ENCODE assay signal across 8 cellular contexts in genomic region chr9:19174127-19174921, GRCh38. TPM values are rescaled to one million over a fixed set of nuclear protein-coding genes. Genes with fewer than 3 reads are reported as not detected.
DNase-seq lines count a peak whose midpoint lies in the region; ATAC-seq and TF ChIP-seq lines count a peak whose summit lies in the region.

No MANE protein-coding gene starts in this region.

- intact Hi-C loops in colonic mucosa (cut with DNase I) = loop anchor here (5.0 to 10.0 kb wide), 2 partner anchors 90 to 122 kb away; no protein-coding TSS in a partner anchor

- H3K9me3 Mint-ChIP-seq in T-helper 2 cell treated with Interferon-gamma antibody and Interleukin-4, amounts not matched to agents 5 μg/mL and 100 μg/mL, for 36 hours = no peaks in the 10 kb centered on the region

- no peaks in the 10 kb centered on the region for H3K9me3 ChIP-seq in BLaER1
- H3K9me3 ChIP-seq in colonic mucosa = no peaks in the 10 kb centered on the region
- H3K9me3 ChIP-seq in liver (ENCODE audit: control insufficient read depth in 4 of 4, low read length in 3 of 4) = no peaks in the 10 kb centered on the region

- peak; percentile 91 to 93 for TF ChIP-seq RAD21 in liver (IDR thresholded peaks at IDR 0.05)

- H3K9ac ChIP-seq in BLaER1 (peak overlapping the region; percentile 59; the same call in 1 of the 2 replicates), colonic mucosa (ENCODE audit: low read depth in 2 of 2, low read length in 2 of 2) (no peak overlapping the region), liver (ENCODE audit: low read depth in 1 of 2, low read length in 2 of 2) (peak overlapping the region in 1 of 2 donors; percentile 18)

- peak overlapping the region; percentile 81 for H3K4me2 ChIP-seq in BLaER1

- peak; percentile 23 for TF ChIP-seq CTCF in colonic mucosa (IDR thresholded peaks at IDR 0.05)
- TF ChIP-seq CTCF in liver (IDR thresholded peaks at IDR 0.05; ENCODE audit: low read depth, low read length, missing input control) = peak; percentile 56

- ATAC-seq in GM18520 (IDR thresholded peaks at IDR 0.05; ENCODE audit: unreplicated experiment) (peak; percentile 100), HG02885 (IDR thresholded peaks at IDR 0.05; ENCODE audit: poor library complexity, unreplicated experiment) (peak; percentile 99)

- H3K36me3 ChIP-seq in BLaER1 = no peaks in the 10 kb centered on the region
- no peaks in the 10 kb centered on the region for H3K36me3 ChIP-seq in colonic mucosa
- no peaks in the 10 kb centered on the region for H3K36me3 ChIP-seq in liver (ENCODE audit: control insufficient read depth in 4 of 4, insufficient read depth in 3 of 4, low read depth in 1 of 4, low read length in 3 of 4)

- H3K4me1 Mint-ChIP-seq in T-helper 2 cell treated with Interferon-gamma antibody and Interleukin-4, amounts not matched to agents 5 μg/mL and 100 μg/mL, for 36 hours (ENCODE audit: low read depth) = peaks cover 24% of the 10 kb centered on the region

- WGBS in liver = 14% methylated on average over 6 of the region's 6 CpGs

- peak overlapping the region; percentile 49 for H3K27ac Mint-ChIP-seq in T-helper 2 cell treated with Interferon-gamma antibody and Interleukin-4, amounts not matched to agents 5 μg/mL and 100 μg/mL, for 36 hours

- H4K20me1 ChIP-seq in BLaER1 = no peaks in the 10 kb centered on the region

- no peaks in the 10 kb centered on the region for H3K27me3 Mint-ChIP-seq in T-helper 2 cell treated with Interferon-gamma antibody and Interleukin-4, amounts not matched to agents 5 μg/mL and 100 μg/mL, for 36 hours (ENCODE audit: low read depth)

- H3K4me1 ChIP-seq in BLaER1 (peaks cover 54% of the 10 kb centered on the region), colonic mucosa (no peaks in the 10 kb centered on the region), liver (ENCODE audit: control insufficient read depth in 4 of 4, insufficient read depth in 4 of 4, low read length in 3 of 4) (peaks cover 10 to 26% (median 22%) of the 10 kb centered on the region in 4 donors)

- peak; percentile 15 to 73 (median 17) for DNase-seq in NCI-H1417 (lab: John Stamatoyannopoulos, UW)
- peak; percentile 59 for DNase-seq in T-helper 2 cell treated with Interferon-gamma antibody and Interleukin-4, amounts not matched to agents 5 μg/mL and 100 μg/mL, for 36 hours (ENCODE audit: low spot score)
- DNase-seq in colonic mucosa = peak; percentile 41
- DNase-seq in stimulated activated naive CD4-positive, alpha-beta T cell treated with Interleukin-2 at 50 U/mL for 16 hours (lab: John Stamatoyannopoulos, UW) = peak; percentile 16

- H3K27me3 ChIP-seq in BLaER1 (no peaks in the 10 kb centered on the region), colonic mucosa (no peaks in the 10 kb centered on the region), liver (ENCODE audit: control insufficient read depth in 4 of 4, insufficient read depth in 4 of 4, low read length in 3 of 4) (no peaks in the 10 kb centered on the region)

- H3K27ac ChIP-seq in BLaER1 = peak overlapping the region; percentile 63
- H3K27ac ChIP-seq in colonic mucosa = no peak overlapping the region
- peak overlapping the region; percentile 84 to 91 for H3K27ac ChIP-seq in liver (ENCODE audit: low read depth in 1 of 2, low read length in 2 of 2)

- no peaks in the 10 kb centered on the region for H3K36me3 Mint-ChIP-seq in T-helper 2 cell treated with Interferon-gamma antibody and Interleukin-4, amounts not matched to agents 5 μg/mL and 100 μg/mL, for 36 hours (ENCODE audit: low read depth)

- H3K4me3 Mint-ChIP-seq in T-helper 2 cell treated with Interferon-gamma antibody and Interleukin-4, amounts not matched to agents 5 μg/mL and 100 μg/mL, for 36 hours = peak overlapping the region; percentile 21

- no peak overlapping the region for H3K4me3 ChIP-seq in BLaER1
- H3K4me3 ChIP-seq in colonic mucosa = no peak overlapping the region
- no peak overlapping the region for H3K4me3 ChIP-seq in liver (ENCODE audit: low read depth in 1 of 3, low read length in 3 of 3)

TF ChIP-seq in liver, 16 proteins besides CTCF, POLR2A, EP300 and RAD21:
- peak in 1 of 2 donors; percentile 46 for TF ChIP-seq RXRA (IDR thresholded peaks at IDR 0.05)
- TF ChIP-seq HNF4A (conservative IDR thresholded peaks at IDR 0.05) = peak in 1 of 2 donors; percentile 41
- no peak for TF ChIP-seq REST (IDR thresholded peaks at IDR 0.05)
- TF ChIP-seq EGR1 (IDR thresholded peaks at IDR 0.05; ENCODE audit: low read depth in 2 of 2) = no peak
- peak; percentile 44 for TF ChIP-seq MAX (IDR thresholded peaks at IDR 0.05)
- peak; percentile 47 for TF ChIP-seq ZBTB33 (IDR thresholded peaks at IDR 0.05)
- TF ChIP-seq FOXA2 (IDR thresholded peaks at IDR 0.05) = no peak
- peak; percentile 31 for TF ChIP-seq YY1 (IDR thresholded peaks at IDR 0.05)

RNA-seq across cellular contexts. Expression of gene PLIN2, which starts 47.0 kb away (rescaled TPM):
- total RNA-seq in colonic mucosa = 10 to 100 TPM; 58.1 to 88.0 TPM
- 100 to 1,000 TPM in 1 of 2 donors, 10 to 100 TPM in 1; 72.7 to 688 TPM for total RNA-seq in liver
- 100 to 1,000 TPM; 344 to 513 TPM for polyA plus RNA-seq in liver

RNA-seq across cellular contexts. Expression of gene DENND4C, which starts 56.2 kb away (rescaled TPM):
- total RNA-seq in colonic mucosa = 10 to 100 TPM; 56.4 to 91.4 TPM
- total RNA-seq in liver = 10 to 100 TPM; 20.5 to 54.9 TPM
- 1 to 10 TPM; 6.9 to 9.1 TPM for polyA plus RNA-seq in liver
